9 cellular contexts compared by ENCODE assay signal in genomic region chr2:79935771-79936657, GRCh38.
A peak's percentile ranks its signal among the peaks of the same experiment; 100 is the strongest.
DNase-seq lines count a peak whose midpoint lies in the region; ATAC-seq and TF ChIP-seq lines count a peak whose summit lies in the region.
"Had no signal": no experiment of that assay in that cellular context is flagged by ENCODE, and none has a peak within 500 bp of the region (broad histone marks: within the 10 kb centered on the region; RNA-seq: fewer than 3 reads in every experiment).

No MANE protein-coding gene starts in this region.

- intact Hi-C loops in Right ventricle myocardium inferior (cut with DNase I) (loop anchor here (5.0 kb wide), 1 partner anchor 46 kb away; no protein-coding TSS in a partner anchor), cardiac septum (cut with DNase I) (no loop called here)
- intact Hi-C loops in activated T-helper 1 cell treated with anti-CD3 and anti-CD28 coated beads, Interleukin-12 subunit alpha, Interleukin-12 subunit beta, Interleukin-2, Interleukin-4 antibody, amounts not matched to agents 30 ng/mL and 10 ng/mL and 1 ng/mL, durations not matched to agents 14 hours and 24 hours and 36 hours (cut with micrococcal nuclease) = no loop called here

- H3K4me2 ChIP-seq in SU-DHL-6 (ENCODE audit: low read depth, low read length, poor library complexity, severe bottlenecking) = no peak overlapping the region
- H3K4me2 ChIP-seq in osteoblast (ENCODE audit: insufficient read depth, low read length) = no peak overlapping the region

- no peaks in the 10 kb centered on the region for H3K27me3 ChIP-seq in SU-DHL-6 (ENCODE audit: low read length)
- H3K27me3 ChIP-seq in osteoblast (ENCODE audit: insufficient read depth, low read length) = no peaks in the 10 kb centered on the region

- no peaks in the 10 kb centered on the region for H3K27me3 Mint-ChIP-seq in activated T-helper 1 cell treated with anti-CD3 and anti-CD28 coated beads, Interleukin-12 subunit alpha, Interleukin-12 subunit beta, Interleukin-2, Interleukin-4 antibody, amounts not matched to agents 30 ng/mL and 10 ng/mL and 1 ng/mL, durations not matched to agents 14 hours and 24 hours and 36 hours (ENCODE audit: insufficient read depth)

- no peaks in the 10 kb centered on the region for H3K36me3 ChIP-seq in SU-DHL-6 (ENCODE audit: low read length)
- no peaks in the 10 kb centered on the region for H3K36me3 ChIP-seq in osteoblast (ENCODE audit: insufficient read depth, low read length)

- DNase-seq in Right ventricle myocardium inferior (ENCODE audit: missing footprints) (no peak), cardiac septum (ENCODE audit: low spot score) (no peak), HCEC 1CT (peak; percentile 21), NCI-H1092 (lab: John Stamatoyannopoulos, UW) (peak; percentile 10), fibroblast of the aortic adventitia (ENCODE audit: low read depth) (peak; percentile 68), osteoblast (ENCODE audit: insufficient read length, low spot score, missing footprints) (no peak)
- DNase-seq in activated T-helper 1 cell treated with anti-CD3 and anti-CD28 coated beads, Interleukin-12 subunit alpha, Interleukin-12 subunit beta, Interleukin-2, Interleukin-4 antibody, amounts not matched to agents 30 ng/mL and 10 ng/mL and 1 ng/mL, durations not matched to agents 14 hours and 24 hours and 36 hours (ENCODE audit: low spot score) = no peak
- DNase-seq: naive B cell had no signal

- H4K20me1 ChIP-seq in SU-DHL-6 (ENCODE audit: low read depth, low read length) = no peaks in the 10 kb centered on the region
- no peaks in the 10 kb centered on the region for H4K20me1 ChIP-seq in osteoblast (ENCODE audit: insufficient read depth, low read length)

- no peaks in the 10 kb centered on the region for H3K9me3 Mint-ChIP-seq in activated T-helper 1 cell treated with anti-CD3 and anti-CD28 coated beads, Interleukin-12 subunit alpha, Interleukin-12 subunit beta, Interleukin-2, Interleukin-4 antibody, amounts not matched to agents 30 ng/mL and 10 ng/mL and 1 ng/mL, durations not matched to agents 14 hours and 24 hours and 36 hours
- H3K9me3 Mint-ChIP-seq: naive B cell had no signal

- H2AFZ ChIP-seq in SU-DHL-6 (ENCODE audit: low read depth, low read length, severe bottlenecking) = no peak overlapping the region
- no peak overlapping the region for H2AFZ ChIP-seq in osteoblast (ENCODE audit: low read length)

- TF ChIP-seq CTCF in SU-DHL-6 (IDR thresholded peaks at IDR 0.05; ENCODE audit: insufficient read depth, low read length, poor library complexity, severe bottlenecking) (peak; percentile 46), fibroblast of the aortic adventitia (IDR thresholded peaks at IDR 0.05; ENCODE audit: insufficient read depth, low read length) (peak; percentile 66), osteoblast (IDR thresholded peaks at IDR 0.05; ENCODE audit: extremely low read depth, low read depth, low read length) (peak; percentile 77)

- ATAC-seq in Right ventricle myocardium inferior = peak; percentile 62

- no peak overlapping the region for H3K4me3 Mint-ChIP-seq in activated T-helper 1 cell treated with anti-CD3 and anti-CD28 coated beads, Interleukin-12 subunit alpha, Interleukin-12 subunit beta, Interleukin-2, Interleukin-4 antibody, amounts not matched to agents 30 ng/mL and 10 ng/mL and 1 ng/mL, durations not matched to agents 14 hours and 24 hours and 36 hours
- H3K4me3 Mint-ChIP-seq: naive B cell had no signal

- no peaks in the 10 kb centered on the region for H3K36me3 Mint-ChIP-seq in activated T-helper 1 cell treated with anti-CD3 and anti-CD28 coated beads, Interleukin-12 subunit alpha, Interleukin-12 subunit beta, Interleukin-2, Interleukin-4 antibody, amounts not matched to agents 30 ng/mL and 10 ng/mL and 1 ng/mL, durations not matched to agents 14 hours and 24 hours and 36 hours (ENCODE audit: low read depth)
- H3K36me3 Mint-ChIP-seq: naive B cell had no signal

- no peaks in the 10 kb centered on the region for H3F3A ChIP-seq in SU-DHL-6 (ENCODE audit: insufficient read depth)

- no peak overlapping the region for H3K9ac ChIP-seq in SU-DHL-6 (ENCODE audit: low read length)

- no peak overlapping the region for H3K4me3 ChIP-seq in SU-DHL-6 (ENCODE audit: insufficient read depth, low read length, poor library complexity, severe bottlenecking)
- H3K4me3 ChIP-seq in fibroblast of the aortic adventitia (ENCODE audit: low read depth, low read length) = no peak overlapping the region
- H3K4me3 ChIP-seq in osteoblast (ENCODE audit: insufficient read depth, low read length) = no peak overlapping the region

- no peaks in the 10 kb centered on the region for H3K4me1 ChIP-seq in osteoblast (ENCODE audit: insufficient read depth, low read length)

- H3K79me2 ChIP-seq in SU-DHL-6 (ENCODE audit: insufficient read depth, low read length) = no peaks in the 10 kb centered on the region
- H3K79me2 ChIP-seq in osteoblast (ENCODE audit: insufficient read depth, low read length) = no peaks in the 10 kb centered on the region

- H3K27ac Mint-ChIP-seq in activated T-helper 1 cell treated with anti-CD3 and anti-CD28 coated beads, Interleukin-12 subunit alpha, Interleukin-12 subunit beta, Interleukin-2, Interleukin-4 antibody, amounts not matched to agents 30 ng/mL and 10 ng/mL and 1 ng/mL, durations not matched to agents 14 hours and 24 hours and 36 hours = no peak overlapping the region

- no peaks in the 10 kb centered on the region for H3K9me2 ChIP-seq in SU-DHL-6 (replicated peaks; ENCODE audit: insufficient read depth, low read length)

- no peaks in the 10 kb centered on the region for H3K9me3 ChIP-seq in SU-DHL-6 (ENCODE audit: insufficient read depth, low read length)
- no peaks in the 10 kb centered on the region for H3K9me3 ChIP-seq in osteoblast (ENCODE audit: low read depth, low read length)

- no peak overlapping the region for H3K27ac ChIP-seq in SU-DHL-6 (ENCODE audit: low read depth, low read length)
- H3K27ac ChIP-seq in osteoblast (ENCODE audit: low read depth, low read length) = no peak overlapping the region

- no peaks in the 10 kb centered on the region for H3K4me1 Mint-ChIP-seq in activated T-helper 1 cell treated with anti-CD3 and anti-CD28 coated beads, Interleukin-12 subunit alpha, Interleukin-12 subunit beta, Interleukin-2, Interleukin-4 antibody, amounts not matched to agents 30 ng/mL and 10 ng/mL and 1 ng/mL, durations not matched to agents 14 hours and 24 hours and 36 hours (ENCODE audit: low read depth)

Comparison
In these comparisons a context has a peak if more than half of its experiments do, and no peak if none do; other contexts are left out.
1. DNase-seq: peak in HCEC 1CT (single experiment), NCI-H1092 (single experiment) and fibroblast of the aortic adventitia (single experiment); none in Right ventricle myocardium inferior (single experiment), cardiac septum (single experiment), osteoblast (single experiment) and activated T-helper 1 cell treated with anti-CD3 and anti-CD28 coated beads, Interleukin-12 subunit alpha, Interleukin-12 subunit beta, Interleukin-2, Interleukin-4 antibody, amounts not matched to agents 30 ng/mL and 10 ng/mL and 1 ng/mL, durations not matched to agents 14 hours and 24 hours and 36 hours (single experiment).
2. Peak in every context shown above with its lines, with median percentiles within 50 percentile points of each other: CTCF ChIP-seq.